ENCODE assay signal across 16 cellular contexts in genomic region chr1:25112400-25112799, GRCh38.
DNase-seq lines count a peak whose midpoint lies in the region; ATAC-seq and TF ChIP-seq lines count a peak whose summit lies in the region.
"Had no signal": no experiment of that assay in that cellular context is flagged by ENCODE, and none has a peak within 500 bp of the region (broad histone marks: within the 10 kb centered on the region; RNA-seq: fewer than 3 reads in every experiment).

No MANE protein-coding gene starts in this region.

- H3K27me3 Mint-ChIP-seq in natural killer cell treated with Interleukin-12 subunit alpha and Interleukin-12 subunit beta and Interleukin-15 and Interleukin-18, amount 100 ng/mL, for 72 hours, result peaks cover 9 to 17% of the 10 kb centered on the region in 2 donors
- H3K27me3 Mint-ChIP-seq in natural killer cell (ENCODE audit: low read depth in 2 of 2), result peaks cover 28 to 29% of the 10 kb centered on the region in 2 donors
- H3K27me3 Mint-ChIP-seq in stimulated activated naive CD8-positive, alpha-beta T cell treated with anti-CD3 and anti-CD28 coated beads, Interleukin-15, amount 100 ng/mL, for 72 hours, result no peaks in the 10 kb centered on the region
- peaks cover 2% of the 10 kb centered on the region for H3K27me3 Mint-ChIP-seq in activated T-cell treated with anti-CD3 and anti-CD28 coated beads, Interleukin-2, amount 50 U/mL, for 4 hours (ENCODE audit: low read depth)
- H3K27me3 Mint-ChIP-seq: CD4-positive, alpha-beta T cell had no signal

- no peak overlapping the region for H3K27ac Mint-ChIP-seq in natural killer cell treated with Interleukin-12 subunit alpha and Interleukin-12 subunit beta and Interleukin-15 and Interleukin-18, amount 100 ng/mL, for 72 hours
- no peak overlapping the region for H3K27ac Mint-ChIP-seq in natural killer cell
- H3K27ac Mint-ChIP-seq in stimulated activated naive CD8-positive, alpha-beta T cell treated with anti-CD3 and anti-CD28 coated beads, Interleukin-15, amount 100 ng/mL, for 72 hours, result no peak overlapping the region
- H3K27ac Mint-ChIP-seq: CD4-positive, alpha-beta T cell had no signal

- H3K4me3 Mint-ChIP-seq in natural killer cell treated with Interleukin-12 subunit alpha and Interleukin-12 subunit beta and Interleukin-15 and Interleukin-18, amount 100 ng/mL, for 72 hours, result no peak overlapping the region
- no peak overlapping the region for H3K4me3 Mint-ChIP-seq in natural killer cell
- no peak overlapping the region for H3K4me3 Mint-ChIP-seq in stimulated activated naive CD8-positive, alpha-beta T cell treated with anti-CD3 and anti-CD28 coated beads, Interleukin-15, amount 100 ng/mL, for 72 hours
- H3K4me3 Mint-ChIP-seq in activated T-cell treated with anti-CD3 and anti-CD28 coated beads, Interleukin-2, amount 50 U/mL, for 4 hours, result no peak overlapping the region
- H3K4me3 Mint-ChIP-seq: CD4-positive, alpha-beta T cell; H9 had no signal

- no peak overlapping the region for H3K4me3 ChIP-seq in spleen
- H3K4me3 ChIP-seq: BLaER1 treated with 17β-estradiol and CSF1 and Interleukin-3, amounts not matched to agents 10 nM and 100 nM had no signal

- peaks cover 8% of the 10 kb centered on the region for H3K9me3 Mint-ChIP-seq in natural killer cell treated with Interleukin-12 subunit alpha and Interleukin-12 subunit beta and Interleukin-15 and Interleukin-18, amount 100 ng/mL, for 72 hours
- peaks cover 0 to 4% of the 10 kb centered on the region in 2 donors for H3K9me3 Mint-ChIP-seq in natural killer cell
- H3K9me3 Mint-ChIP-seq in stimulated activated naive CD8-positive, alpha-beta T cell treated with anti-CD3 and anti-CD28 coated beads, Interleukin-15, amount 100 ng/mL, for 72 hours, result peaks cover 16 to 18% of the 10 kb centered on the region in 2 donors
- H3K9me3 Mint-ChIP-seq in activated T-cell treated with anti-CD3 and anti-CD28 coated beads, Interleukin-2, amount 50 U/mL, for 4 hours, result peaks cover 5% of the 10 kb centered on the region
- H3K9me3 Mint-ChIP-seq: CD4-positive, alpha-beta T cell had no signal

- TF ChIP-seq POLR2A in spleen (IDR thresholded peaks at IDR 0.05), result no peak

- TF ChIP-seq CTCF in natural killer cell (IDR thresholded peaks at IDR 0.05) (no peak), spleen (IDR thresholded peaks at IDR 0.05 in 8 of 11, conservative IDR thresholded peaks at IDR 0.05 in 3 of 11) (no peak)

- peaks cover 0 to 24% (median 13%) of the 10 kb centered on the region in 8 donors for H3K9me3 ChIP-seq in spleen

- peaks cover 0 to 8% (median 0%) of the 10 kb centered on the region in 7 donors for H3K27me3 ChIP-seq in spleen (replicated peaks in 1 of 7)
- H3K27me3 ChIP-seq: BLaER1 treated with 17β-estradiol and CSF1 and Interleukin-3, amounts not matched to agents 10 nM and 100 nM had no signal

- ATAC-seq in natural killer cell treated with Interleukin-12 subunit alpha and Interleukin-12 subunit beta and Interleukin-15 and Interleukin-18, amount 100 ng/mL, for 72 hours, result no peak
- ATAC-seq in natural killer cell (no peak), HG03457 (IDR thresholded peaks at IDR 0.05; ENCODE audit: unreplicated experiment) (no peak)
- ATAC-seq in stimulated activated naive CD8-positive, alpha-beta T cell treated with anti-CD3 and anti-CD28 coated beads, Interleukin-15, amount 100 ng/mL, for 72 hours, result no peak
- ATAC-seq in activated T-cell treated with anti-CD3 and anti-CD28 coated beads, Interleukin-2, amount 50 U/mL, for 4 hours, result no peak
- ATAC-seq: HepG2 had no signal

- DNase-seq in natural killer cell treated with Interleukin-12 subunit alpha and Interleukin-12 subunit beta and Interleukin-15 and Interleukin-18, amount 100 ng/mL, for 72 hours (ENCODE audit: low spot score), result peak; percentile 18
- DNase-seq in natural killer cell, result no peak
- DNase-seq in NOMO-1 treated with dmso at 0.1 percent for 144 hours (lab: John Stamatoyannopoulos, UW; ENCODE audit: unreplicated experiment), result peak; percentile 45
- peak; percentile 72 for DNase-seq in SKM-1 treated with dmso at 0.1 percent for 144 hours (lab: John Stamatoyannopoulos, UW; ENCODE audit: unreplicated experiment)
- DNase-seq in spleen, result no peak
- no peak for DNase-seq in stimulated activated naive CD8-positive, alpha-beta T cell treated with anti-CD3 and anti-CD28 coated beads, Interleukin-15, amount 100 ng/mL, for 72 hours
- no peak for DNase-seq in activated T-cell treated with anti-CD3 and anti-CD28 coated beads, Interleukin-2, amount 50 U/mL, for 4 hours
- DNase-seq: ACHN; Calu3; CD4-positive, alpha-beta T cell; DMS 273 treated with DMSO at 0.1 percent for 48 hours; GOT3; H9 had no signal

- H3K4me1 Mint-ChIP-seq in natural killer cell treated with Interleukin-12 subunit alpha and Interleukin-12 subunit beta and Interleukin-15 and Interleukin-18, amount 100 ng/mL, for 72 hours (ENCODE audit: low read depth in 2 of 2), result peaks cover 17 to 19% of the 10 kb centered on the region in 2 donors
- H3K4me1 Mint-ChIP-seq in natural killer cell, result peaks cover 11 to 37% of the 10 kb centered on the region in 2 donors
- H3K4me1 Mint-ChIP-seq in stimulated activated naive CD8-positive, alpha-beta T cell treated with anti-CD3 and anti-CD28 coated beads, Interleukin-15, amount 100 ng/mL, for 72 hours, result peaks cover 42% of the 10 kb centered on the region
- H3K4me1 Mint-ChIP-seq in activated T-cell treated with anti-CD3 and anti-CD28 coated beads, Interleukin-2, amount 50 U/mL, for 4 hours (ENCODE audit: low read depth), result peaks cover 9% of the 10 kb centered on the region
- H3K4me1 Mint-ChIP-seq: H9 had no signal

- H3K4me1 ChIP-seq in spleen, result peaks cover 0 to 17% (median 0%) of the 10 kb centered on the region in 6 donors
- H3K4me1 ChIP-seq: BLaER1 treated with 17β-estradiol and CSF1 and Interleukin-3, amounts not matched to agents 10 nM and 100 nM had no signal

- WGBS in spleen, 5 donors, result 70 to 84% (median 77%) methylated on average over 6 of the region's 6 CpGs

- no peaks in the 10 kb centered on the region for H3K36me3 ChIP-seq in spleen
- H3K36me3 ChIP-seq: BLaER1 treated with 17β-estradiol and CSF1 and Interleukin-3, amounts not matched to agents 10 nM and 100 nM had no signal

- intact Hi-C loops in natural killer cell (cut with micrococcal nuclease) (no loop called here), spleen (cut with DNase I; ENCODE audit: low total_unique reads) (no loop called here)

- peaks cover 10% of the 10 kb centered on the region for H3K36me3 Mint-ChIP-seq in natural killer cell treated with Interleukin-12 subunit alpha and Interleukin-12 subunit beta and Interleukin-15 and Interleukin-18, amount 100 ng/mL, for 72 hours
- H3K36me3 Mint-ChIP-seq in natural killer cell, result peaks cover 11% of the 10 kb centered on the region
- H3K36me3 Mint-ChIP-seq in activated T-cell treated with anti-CD3 and anti-CD28 coated beads, Interleukin-2, amount 50 U/mL, for 4 hours (ENCODE audit: insufficient read depth), result no peaks in the 10 kb centered on the region

- H3K27ac ChIP-seq in spleen, result peak overlapping the region in 5 of 8 donors; percentile 36 to 55 (median 49)
- H3K27ac ChIP-seq: BLaER1 treated with 17β-estradiol and CSF1 and Interleukin-3, amounts not matched to agents 10 nM and 100 nM had no signal

Comparison
In these comparisons a context has a peak if more than half of its experiments do, and no peak if none do; other contexts are left out.
1. DNase-seq: peak in natural killer cell treated with Interleukin-12 subunit alpha and Interleukin-12 subunit beta and Interleukin-15 and Interleukin-18, amount 100 ng/mL, for 72 hours (single experiment), NOMO-1 treated with dmso at 0.1 percent for 144 hours (single experiment) and SKM-1 treated with dmso at 0.1 percent for 144 hours (single experiment); none in natural killer cell (single experiment), spleen (single experiment), stimulated activated naive CD8-positive, alpha-beta T cell treated with anti-CD3 and anti-CD28 coated beads, Interleukin-15, amount 100 ng/mL, for 72 hours (0 of 2) and activated T-cell treated with anti-CD3 and anti-CD28 coated beads, Interleukin-2, amount 50 U/mL, for 4 hours (single experiment).